In genomic region chr1:63413394-63413793, GRCh38 we compare ENCODE assay signal across 16 cellular contexts. TPM values are rescaled to one million over a fixed set of nuclear protein-coding genes. Genes with fewer than 3 reads are reported as not detected.
A peak's percentile ranks its signal among the peaks of the same experiment; 100 is the strongest.
DNase-seq lines count a peak whose midpoint lies in the region; ATAC-seq and TF ChIP-seq lines count a peak whose summit lies in the region.
"Had no signal": no experiment of that assay in that cellular context is flagged by ENCODE, and none has a peak within 500 bp of the region (broad histone marks: within the 10 kb centered on the region; RNA-seq: fewer than 3 reads in every experiment).

No MANE protein-coding gene starts in this region.

- H3K27ac Mint-ChIP-seq in endodermal cell (no peak overlapping the region), progenitor cell of endocrine pancreas (no peak overlapping the region)
- no peak overlapping the region for H3K27ac Mint-ChIP-seq in natural killer cell treated with Interleukin-12 subunit alpha and Interleukin-12 subunit beta and Interleukin-15 and Interleukin-18, amount 100 ng/mL, for 72 hours

- H3K9ac ChIP-seq in endodermal cell (ENCODE audit: extremely low read depth, low read length, poor library complexity, severe bottlenecking): no peak overlapping the region
- H3K9ac ChIP-seq: BLaER1 had no signal

- H3K4me3 Mint-ChIP-seq in endodermal cell (no peak overlapping the region), progenitor cell of endocrine pancreas (ENCODE audit: low read depth) (no peak overlapping the region)
- no peak overlapping the region for H3K4me3 Mint-ChIP-seq in natural killer cell treated with Interleukin-12 subunit alpha and Interleukin-12 subunit beta and Interleukin-15 and Interleukin-18, amount 100 ng/mL, for 72 hours
- H3K4me3 Mint-ChIP-seq: CD4-positive, CD25-positive, alpha-beta regulatory T cell had no signal

- H3K36me3 ChIP-seq in endodermal cell (ENCODE audit: control insufficient read depth, insufficient read depth, low read length): peaks cover 3% of the 10 kb centered on the region

- H3K4me1 Mint-ChIP-seq in endodermal cell: peaks cover 5% of the 10 kb centered on the region
- H3K4me1 Mint-ChIP-seq in progenitor cell of endocrine pancreas (ENCODE audit: low read depth): peaks cover 4% of the 10 kb centered on the region
- H3K4me1 Mint-ChIP-seq in natural killer cell treated with Interleukin-12 subunit alpha and Interleukin-12 subunit beta and Interleukin-15 and Interleukin-18, amount 100 ng/mL, for 72 hours (ENCODE audit: low read depth in 2 of 2): peaks cover 0 to 6% of the 10 kb centered on the region in 2 donors

- H3K4me1 ChIP-seq in endodermal cell (ENCODE audit: control insufficient read depth, insufficient read depth, low read length): no peaks in the 10 kb centered on the region
- H3K4me1 ChIP-seq: A549, BLaER1, HAP-1 had no signal

- H3K27ac ChIP-seq in C4-2B (no peak overlapping the region), endodermal cell (ENCODE audit: low read depth, low read length) (no peak overlapping the region)
- H3K27ac ChIP-seq: A549, BLaER1 had no signal

- H3K27me3 ChIP-seq in endodermal cell (ENCODE audit: control insufficient read depth, insufficient read depth, low read length, poor library complexity, severe bottlenecking): no peaks in the 10 kb centered on the region
- H3K27me3 ChIP-seq: BLaER1 had no signal

- H3K27me3 Mint-ChIP-seq in endodermal cell (ENCODE audit: insufficient read depth): no peaks in the 10 kb centered on the region
- no peaks in the 10 kb centered on the region for H3K27me3 Mint-ChIP-seq in progenitor cell of endocrine pancreas
- H3K27me3 Mint-ChIP-seq in natural killer cell treated with Interleukin-12 subunit alpha and Interleukin-12 subunit beta and Interleukin-15 and Interleukin-18, amount 100 ng/mL, for 72 hours: no peaks in the 10 kb centered on the region
- H3K27me3 Mint-ChIP-seq: CD4-positive, CD25-positive, alpha-beta regulatory T cell had no signal

- no peaks in the 10 kb centered on the region for H3K36me3 Mint-ChIP-seq in endodermal cell (ENCODE audit: low read depth)
- no peaks in the 10 kb centered on the region for H3K36me3 Mint-ChIP-seq in progenitor cell of endocrine pancreas (ENCODE audit: insufficient read depth)
- H3K36me3 Mint-ChIP-seq in natural killer cell treated with Interleukin-12 subunit alpha and Interleukin-12 subunit beta and Interleukin-15 and Interleukin-18, amount 100 ng/mL, for 72 hours: peaks cover 18% of the 10 kb centered on the region

- ATAC-seq in GM18519 (IDR thresholded peaks at IDR 0.05; ENCODE audit: low FRiP score, unreplicated experiment): no peak
- no peak for ATAC-seq in natural killer cell treated with Interleukin-12 subunit alpha and Interleukin-12 subunit beta and Interleukin-15 and Interleukin-18, amount 100 ng/mL, for 72 hours
- ATAC-seq: A549, GM12878, HepG2 had no signal

- DNase-seq in LHCN-M2 (ENCODE audit: low read depth): peak; percentile 1
- no peak for DNase-seq in endodermal cell
- DNase-seq in progenitor cell of endocrine pancreas (ENCODE audit: low spot score, unreplicated experiment): no peak
- DNase-seq in NCI-H1436 treated with DMSO at 0.1 percent for 48 hours (lab: John Stamatoyannopoulos, UW): no peak
- DNase-seq in dermis blood vessel endothelial cell: no peak
- DNase-seq in natural killer cell treated with Interleukin-12 subunit alpha and Interleukin-12 subunit beta and Interleukin-15 and Interleukin-18, amount 100 ng/mL, for 72 hours (ENCODE audit: low spot score): no peak
- DNase-seq: AML-193; CD4-positive, CD25-positive, alpha-beta regulatory T cell; DMS79 had no signal

- 0 out of 2 replicates have a peak, but pooled peaks have one; percentile 3 for TF ChIP-seq CTCF in C4-2B (conservative IDR thresholded peaks at IDR 0.05)
- TF ChIP-seq CTCF in endodermal cell (conservative IDR thresholded peaks at IDR 0.05): peak; percentile 53
- TF ChIP-seq CTCF in progenitor cell of endocrine pancreas (IDR thresholded peaks at IDR 0.05; ENCODE audit: unreplicated experiment): peak; percentile 23

- H3K9me3 Mint-ChIP-seq in endodermal cell: no peaks in the 10 kb centered on the region
- no peaks in the 10 kb centered on the region for H3K9me3 Mint-ChIP-seq in progenitor cell of endocrine pancreas (ENCODE audit: low read depth)
- H3K9me3 Mint-ChIP-seq in natural killer cell treated with Interleukin-12 subunit alpha and Interleukin-12 subunit beta and Interleukin-15 and Interleukin-18, amount 100 ng/mL, for 72 hours: no peaks in the 10 kb centered on the region
- H3K9me3 Mint-ChIP-seq: CD4-positive, CD25-positive, alpha-beta regulatory T cell had no signal

- no peaks in the 10 kb centered on the region for H3K9me3 ChIP-seq in endodermal cell (ENCODE audit: control insufficient read depth, low read length)
- H3K9me3 ChIP-seq: A549, BLaER1, HAP-1 had no signal

- WGBS in endodermal cell (ENCODE audit: insufficient coverage in 1 of 2, insufficient read length in 1 of 2), 2 experiments: 80 to 100% methylated on average over 1 of the region's 1 CpG

- no peak overlapping the region for H3K4me3 ChIP-seq in endodermal cell (ENCODE audit: low read length)
- H3K4me3 ChIP-seq: A549, BLaER1, GM12878, HAP-1 had no signal

RNA-seq across cellular contexts. Expression of gene ALG6, which starts 46.0 kb away (rescaled TPM):
- total RNA-seq in LHCN-M2 (2014; rRNA removed) (14.2 and 14.4 TPM in 2 replicates), endodermal cell (10 to 100 TPM; 25.9 to 26.9 TPM), progenitor cell of endocrine pancreas (22.6 and 24.2 TPM in 2 replicates), dermis blood vessel endothelial cell (13.8 and 20.8 TPM in 2 replicates)
- 4.1 TPM for polyA plus RNA-seq in LHCN-M2 (2012)
- polyA plus RNA-seq in endodermal cell (2013, experiment 1 of 2): 21.5 TPM
- polyA plus RNA-seq in endodermal cell (2013, experiment 2 of 2): 18.7 TPM
- total RNA-seq in natural killer cell treated with Interleukin-12 subunit alpha and Interleukin-12 subunit beta and Interleukin-15 and Interleukin-18, amount 100 ng/mL, for 72 hours: 10 to 100 TPM; 18.3 to 21.3 TPM

Comparison
In these comparisons a context has a peak if more than half of its experiments do, and no peak if none do; other contexts are left out.
1. CTCF ChIP-seq: peak in every context shown above with its lines; median percentile 53 in endodermal cell; 23 in progenitor cell of endocrine pancreas; 3 in C4-2B.